In the genomic region with DNA sequence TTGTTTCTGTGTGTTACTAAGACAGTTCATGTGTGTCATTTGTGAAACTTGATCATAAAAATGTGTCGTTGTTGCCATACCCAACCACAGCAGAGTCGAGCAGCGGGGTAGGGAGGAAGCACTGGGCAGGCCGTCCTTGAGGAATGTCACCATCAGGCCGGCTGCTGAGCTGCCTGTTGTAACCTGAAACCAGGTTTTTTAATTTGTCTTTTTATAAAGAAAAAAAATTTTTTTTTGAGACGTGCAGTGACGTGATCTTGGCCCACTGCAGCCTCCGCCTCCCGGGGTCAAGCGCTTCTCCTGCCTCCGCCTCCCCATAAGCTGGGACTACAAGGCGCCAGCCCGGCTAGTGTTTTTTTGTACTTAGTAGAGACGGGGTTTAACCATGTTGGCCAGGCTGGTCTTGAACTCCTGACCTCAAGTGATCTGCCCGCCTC, we compare ENCODE assay signal across 7 cellular contexts. TPM values are rescaled to one million over a fixed set of nuclear protein-coding genes. Genes with fewer than 3 reads are reported as not detected.
DNase-seq lines count a peak whose midpoint lies in the region; ATAC-seq, FAIRE-seq and TF ChIP-seq lines count a peak whose summit lies in the region.

No MANE protein-coding gene starts in this region.

- H4K20me1 ChIP-seq in GM23248 (ENCODE audit: insufficient read depth) (peaks cover 14% of the 10 kb centered on the region; the same call in 1 of the 2 replicates), OCI-LY3 (ENCODE audit: insufficient read depth, low read length) (peaks cover 37% of the 10 kb centered on the region)

- H3K79me2 ChIP-seq in GM23248 (ENCODE audit: insufficient read depth) = peaks cover 47% of the 10 kb centered on the region
- peaks cover 56% of the 10 kb centered on the region for H3K79me2 ChIP-seq in OCI-LY3 (ENCODE audit: low read length)

- in situ Hi-C loops in GM23248 (cut with MboI) = no loop called here

- DNase-seq in GM03348 (ENCODE audit: low spot score) (peak; percentile 71), GM23248 (peak; percentile 78), mucosa of descending colon (peak in 1 of 3 donors; percentile 55), H54 (ENCODE audit: insufficient read length, low spot score) (no peak)

- H3K9me2 ChIP-seq in GM23248 (ENCODE audit: insufficient read depth) = no peaks in the 10 kb centered on the region

- no peaks in the 10 kb centered on the region for H3K9me3 ChIP-seq in GM23248 (ENCODE audit: low read depth)
- no peaks in the 10 kb centered on the region for H3K9me3 ChIP-seq in OCI-LY3 (ENCODE audit: insufficient read depth, low read length)
- no peaks in the 10 kb centered on the region for H3K9me3 ChIP-seq in ectodermal cell (ENCODE audit: control insufficient read depth, low read length)
- no peaks in the 10 kb centered on the region for H3K9me3 ChIP-seq in mucosa of descending colon

- no peak for FAIRE-seq in H54 (lab: Jason Lieb, UNC)

- H3K9ac ChIP-seq in GM23248 (peak overlapping the region; percentile 93), OCI-LY3 (ENCODE audit: low read length) (peak overlapping the region; percentile 88)

- intact Hi-C loops in mucosa of descending colon (cut with DNase I, micrococcal nuclease) = loop anchor here in 1 of 2 donors (5.0 kb wide), 1 partner anchor 158 kb away; no protein-coding TSS in a partner anchor

- H3K27ac ChIP-seq in GM23248 (peak overlapping the region; percentile 93), OCI-LY3 (ENCODE audit: low read length) (peak overlapping the region; percentile 53), ectodermal cell (ENCODE audit: insufficient read depth, low read depth, low read length, poor library complexity, severe bottlenecking) (peak overlapping the region; percentile 61)

- H3K4me3 ChIP-seq in GM23248 (peak overlapping the region; percentile 98), OCI-LY3 (ENCODE audit: low read length) (peak overlapping the region; percentile 83), ectodermal cell (ENCODE audit: insufficient read depth, low read depth, low read length) (peak overlapping the region; percentile 84), mucosa of descending colon (peak overlapping the region; percentile 95)

- WGBS in GM23248 (ENCODE audit: low coverage in 1 of 2, low lambda C conversion rate in 2 of 2, missing lambda C conversion rate in 2 of 2), 2 experiments = 20 to 24% methylated on average over 14 to 15 of the region's 15 CpGs
- WGBS in ectodermal cell, 2 experiments = 41 to 50% methylated on average over 15 of the region's 15 CpGs

- peak overlapping the region; percentile 87 for H2AFZ ChIP-seq in GM23248
- peak overlapping the region; percentile 66 for H2AFZ ChIP-seq in OCI-LY3 (ENCODE audit: low read depth, low read length)

- H3K4me2 ChIP-seq in GM23248 (ENCODE audit: unreplicated experiment) = peak overlapping the region; percentile 78
- peak overlapping the region; percentile 66 for H3K4me2 ChIP-seq in OCI-LY3 (ENCODE audit: low read length)

- no peak for TF ChIP-seq POLR2A in H54 (IDR thresholded peaks at IDR 0.05; ENCODE audit: low read depth, low read length)

- H3F3A ChIP-seq in GM23248 (ENCODE audit: insufficient read depth) = peaks cover 5% of the 10 kb centered on the region; the same call in 1 of the 2 replicates

- peak; percentile 54 for ATAC-seq in mucosa of descending colon
- ATAC-seq in HG03457 (IDR thresholded peaks at IDR 0.05; ENCODE audit: unreplicated experiment) = no peak

- H3K4me1 ChIP-seq in GM23248 (ENCODE audit: insufficient read depth) = peaks cover 9% of the 10 kb centered on the region; the same call in 1 of the 2 replicates
- peaks cover 17% of the 10 kb centered on the region for H3K4me1 ChIP-seq in OCI-LY3 (ENCODE audit: low read length)
- H3K4me1 ChIP-seq in ectodermal cell (ENCODE audit: control insufficient read depth, insufficient read depth, low read length) = peaks cover 11% of the 10 kb centered on the region
- H3K4me1 ChIP-seq in mucosa of descending colon (ENCODE audit: low read depth) = peaks cover 13% of the 10 kb centered on the region

- TF ChIP-seq CTCF in OCI-LY3 (IDR thresholded peaks at IDR 0.05; ENCODE audit: low read depth, low read length) (no peak), mucosa of descending colon (IDR thresholded peaks at IDR 0.05) (no peak)

- no peaks in the 10 kb centered on the region for H3K27me3 ChIP-seq in GM23248 (replicated peaks; ENCODE audit: insufficient read depth)
- H3K27me3 ChIP-seq in OCI-LY3 (ENCODE audit: low read depth, low read length) = no peaks in the 10 kb centered on the region
- no peaks in the 10 kb centered on the region for H3K27me3 ChIP-seq in ectodermal cell (ENCODE audit: control insufficient read depth, insufficient read depth, low read length, poor library complexity, severe bottlenecking)

- H3K36me3 ChIP-seq in GM23248 (ENCODE audit: low read depth) (peaks cover 9% of the 10 kb centered on the region; the same call in 1 of the 2 replicates), OCI-LY3 (replicated peaks; ENCODE audit: low read depth, low read length) (peaks cover 27% of the 10 kb centered on the region), ectodermal cell (ENCODE audit: control insufficient read depth, insufficient read depth, low read length) (peaks cover 6% of the 10 kb centered on the region), mucosa of descending colon (ENCODE audit: low read depth) (no peaks in the 10 kb centered on the region)

RNA-seq across cellular contexts. Expression of a gene that starts 0.6 kb away (rescaled TPM):
- total RNA-seq in GM23248 (2014; rRNA removed; shearing (Covaris generic)) = 17.4 and 28.5 TPM in 2 replicates
- 192 and 195 TPM in 2 replicates for polyA plus RNA-seq in GM23248 (2016; fragmentation: Nextera tagmentation; extraction: Ambion mirVana)
- polyA plus RNA-seq in ectodermal cell (2013, experiment 1 of 4) = 111 TPM
- polyA plus RNA-seq in ectodermal cell (2013, experiment 2 of 4) = 116 TPM
- 129 TPM for polyA plus RNA-seq in ectodermal cell (2013, experiment 3 of 4)
- polyA plus RNA-seq in ectodermal cell (2013, experiment 4 of 4) = 146 TPM
- 10 to 100 TPM; 64.1 to 83.4 (median 76.7) TPM for total RNA-seq in mucosa of descending colon

RNA-seq across cellular contexts. Expression of a gene that starts 24.5 kb away (rescaled TPM):
- total RNA-seq in GM23248 (2014; rRNA removed; shearing (Covaris generic)) = 6.8 and 17.8 TPM in 2 replicates
- 27.0 and 28.7 TPM in 2 replicates for polyA plus RNA-seq in GM23248 (2016; fragmentation: Nextera tagmentation; extraction: Ambion mirVana)
- 1.3 TPM for polyA plus RNA-seq in ectodermal cell (2013, experiment 1 of 4)
- 1.8 TPM for polyA plus RNA-seq in ectodermal cell (2013, experiment 2 of 4)
- polyA plus RNA-seq in ectodermal cell (2013, experiment 3 of 4) = 2.9 TPM
- 3.6 TPM for polyA plus RNA-seq in ectodermal cell (2013, experiment 4 of 4)
- total RNA-seq in mucosa of descending colon = 10 to 100 TPM; 33.8 to 73.7 (median 68.4) TPM

RNA-seq across cellular contexts. Expression of a gene that starts 37.5 kb away (rescaled TPM):
- total RNA-seq in GM23248 (2014; rRNA removed; shearing (Covaris generic)) = 67.0 and 85.5 TPM in 2 replicates
- polyA plus RNA-seq in GM23248 (2016; fragmentation: Nextera tagmentation; extraction: Ambion mirVana) = 33.1 and 33.5 TPM in 2 replicates
- 22.7 TPM for polyA plus RNA-seq in ectodermal cell (2013, experiment 1 of 4)
- 20.9 TPM for polyA plus RNA-seq in ectodermal cell (2013, experiment 2 of 4)
- 16.2 TPM for polyA plus RNA-seq in ectodermal cell (2013, experiment 3 of 4)
- 17.0 TPM for polyA plus RNA-seq in ectodermal cell (2013, experiment 4 of 4)
- 10 to 100 TPM; 54.5 to 90.1 (median 68.6) TPM for total RNA-seq in mucosa of descending colon

RNA-seq across cellular contexts. Expression of a gene that starts 45.3 kb away (rescaled TPM):
- 23.4 and 28.2 TPM in 2 replicates for total RNA-seq in GM23248 (2014; rRNA removed; shearing (Covaris generic))
- polyA plus RNA-seq in GM23248 (2016; fragmentation: Nextera tagmentation; extraction: Ambion mirVana) = 27.9 and 29.2 TPM in 2 replicates
- polyA plus RNA-seq in ectodermal cell (2013, experiment 1 of 4) = 36.1 TPM
- polyA plus RNA-seq in ectodermal cell (2013, experiment 2 of 4) = 37.1 TPM
- polyA plus RNA-seq in ectodermal cell (2013, experiment 3 of 4) = 35.4 TPM
- polyA plus RNA-seq in ectodermal cell (2013, experiment 4 of 4) = 35.4 TPM
- 10 to 100 TPM; 14.5 to 19.1 (median 18.4) TPM for total RNA-seq in mucosa of descending colon
